In the genomic region with DNA sequence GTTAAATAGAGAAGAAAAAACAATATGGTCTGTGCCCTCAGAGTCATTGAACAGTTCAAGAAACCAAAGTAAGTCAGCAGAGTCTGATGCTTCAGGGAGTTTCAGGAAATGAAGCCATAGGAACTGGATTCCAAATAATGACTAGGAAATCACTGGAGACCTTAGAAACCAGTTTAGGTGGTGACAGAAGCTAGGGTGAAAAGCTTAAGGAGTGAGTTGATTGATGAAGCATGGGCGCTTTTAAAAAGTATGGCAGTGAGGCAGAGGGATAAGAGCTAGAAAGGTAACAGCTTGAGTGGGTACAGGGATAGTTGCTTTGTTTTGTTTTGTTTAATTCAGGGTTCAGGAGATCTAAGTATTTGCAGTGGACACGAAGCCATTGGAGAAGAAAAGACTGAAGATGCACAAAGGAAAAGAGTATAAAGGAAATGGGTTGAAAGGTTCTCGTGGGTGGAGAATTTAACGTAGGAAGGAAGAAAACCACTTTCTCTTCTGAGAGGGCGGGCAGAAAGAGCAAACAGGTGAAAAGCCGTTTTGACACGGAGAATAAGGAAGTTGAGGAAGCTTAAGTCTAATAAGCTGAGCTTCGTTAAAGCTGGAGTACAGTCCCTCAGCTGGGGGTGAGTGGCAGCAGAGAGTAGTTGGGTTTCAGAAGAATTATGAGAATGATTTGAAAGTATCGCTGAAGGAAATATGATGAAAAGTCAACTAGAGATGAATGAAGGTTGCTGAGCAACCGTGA, we compare ENCODE assay signal across 9 cellular contexts. TPM values are rescaled to one million over a fixed set of nuclear protein-coding genes. Genes with fewer than 3 reads are reported as not detected.
DNase-seq lines count a peak whose midpoint lies in the region; ATAC-seq and TF ChIP-seq lines count a peak whose summit lies in the region.
"Had no signal": no experiment of that assay in that cellular context is flagged by ENCODE, and none has a peak within 500 bp of the region (broad histone marks: within the 10 kb centered on the region; RNA-seq: fewer than 3 reads in every experiment).

No MANE protein-coding gene starts in this region.

- peaks cover 7% of the 10 kb centered on the region for H3K36me3 Mint-ChIP-seq in central memory CD8-positive, alpha-beta T cell (ENCODE audit: insufficient read depth)

- H4K20me1 ChIP-seq in OCI-LY1 (ENCODE audit: insufficient read depth, low read length) (no peaks in the 10 kb centered on the region), mammary epithelial cell (ENCODE audit: insufficient read depth, low read length) (no peaks in the 10 kb centered on the region)

- WGBS in mammary epithelial cell (ENCODE audit: low coverage, missing lambda C conversion rate) = 91% methylated on average over 10 of the region's 10 CpGs

- H2AFZ ChIP-seq in OCI-LY1 (ENCODE audit: low read length) (no peak overlapping the region), mammary epithelial cell (ENCODE audit: low read depth, low read length) (no peak overlapping the region)

- H3K4me2 ChIP-seq in OCI-LY1 (ENCODE audit: low read length) (peak overlapping the region; percentile 72), mammary epithelial cell (ENCODE audit: insufficient read depth, low read depth, low read length) (no peak overlapping the region)

- CTCF ChIA-PET in mammary epithelial cell (lab: Charles Lee; ENCODE audit: low non-redundant PET) = no interaction called here

- H3K9me3 ChIP-seq in OCI-LY1 (ENCODE audit: low read length) (no peaks in the 10 kb centered on the region), mammary epithelial cell (replicated peaks; ENCODE audit: insufficient read depth, low read length) (no peaks in the 10 kb centered on the region), vagina (no peaks in the 10 kb centered on the region)

- H3K4me3 ChIP-seq in OCI-LY1 (ENCODE audit: low read depth, low read length, poor library complexity, severe bottlenecking) (peak overlapping the region; percentile 49), mammary epithelial cell (replicated peaks in 1 of 3; ENCODE audit: insufficient read depth in 1 of 3, low read depth in 2 of 3, low read length in 3 of 3) (no peak overlapping the region), vagina (no peak overlapping the region)

- peaks cover 53% of the 10 kb centered on the region for H3K79me2 ChIP-seq in OCI-LY1 (ENCODE audit: insufficient read depth, low read length)
- H3K79me2 ChIP-seq in mammary epithelial cell (ENCODE audit: insufficient read depth, low read length) = peaks cover 41% of the 10 kb centered on the region

- H3K4me1 Mint-ChIP-seq in central memory CD8-positive, alpha-beta T cell = peaks cover 44% of the 10 kb centered on the region

- dilution Hi-C loops in mammary epithelial cell (cut with HindIII; ENCODE audit: low sequenced_read_pairs) = loop anchor here (10.0 kb wide), 1 partner anchor 400 kb away; no protein-coding TSS in a partner anchor

- in situ Hi-C loops in mammary epithelial cell (cut with MboI; ENCODE audit: low sequenced_read_pairs in 2 of 2) = no loop called here

- H3K27me3 ChIP-seq in OCI-LY1 (ENCODE audit: insufficient read depth, low read length) = no peaks in the 10 kb centered on the region
- no peaks in the 10 kb centered on the region for H3K27me3 ChIP-seq in mammary epithelial cell (ENCODE audit: insufficient read depth, low read length)
- H3K27me3 ChIP-seq in vagina = no peaks in the 10 kb centered on the region

- BruUV-seq in mammary epithelial cell (replicated peaks; lab: Mats Ljungman, UMichigan) = no TSS peak

- peak overlapping the region; percentile 86 for H3K27ac Mint-ChIP-seq in central memory CD8-positive, alpha-beta T cell (ENCODE audit: low read depth)

- H3K4me3 Mint-ChIP-seq in central memory CD8-positive, alpha-beta T cell = peak overlapping the region; percentile 77

- DNase-seq in central memory CD8-positive, alpha-beta T cell (ENCODE audit: low spot score in 2 of 2) = no peak
- DNase-seq in stimulated activated CD4-positive, alpha-beta T cell treated with anti-CD3 and anti-CD28 coated beads, Interleukin-4, amount 100 ng/mL, for 24 hours = peak; percentile 32
- DNase-seq in retina (no peak), mammary epithelial cell (no peak), DMS53 (lab: John Stamatoyannopoulos, UW) (no peak), vagina (ENCODE audit: extremely low spot score in 2 of 2) (no peak)
- DNase-seq: aorta had no signal

- H3K36me3 ChIP-seq in OCI-LY1 (ENCODE audit: insufficient read depth, low read length) (peaks cover 24% of the 10 kb centered on the region), mammary epithelial cell (ENCODE audit: insufficient read depth, low read length) (no peaks in the 10 kb centered on the region), vagina (no peaks in the 10 kb centered on the region)

- peak; percentile 43 for ATAC-seq in GM19043 (IDR thresholded peaks at IDR 0.05; ENCODE audit: low read depth, unreplicated experiment)
- peak; percentile 94 for ATAC-seq in central memory CD8-positive, alpha-beta T cell (replicated peaks; ENCODE audit: extremely low read depth, poor library complexity, severe bottlenecking)

- peaks cover 49% of the 10 kb centered on the region for H3K4me1 ChIP-seq in OCI-LY1 (ENCODE audit: insufficient read depth, low read length, severe bottlenecking)
- no peaks in the 10 kb centered on the region for H3K4me1 ChIP-seq in mammary epithelial cell (ENCODE audit: insufficient read depth, low read length)
- peaks cover 6% of the 10 kb centered on the region for H3K4me1 ChIP-seq in vagina

- no peak for TF ChIP-seq POLR2A in vagina (IDR thresholded peaks at IDR 0.05)

- no peaks in the 10 kb centered on the region for H3K27me3 Mint-ChIP-seq in central memory CD8-positive, alpha-beta T cell

- H3K27ac ChIP-seq in OCI-LY1 (ENCODE audit: low read depth, low read length, poor library complexity, severe bottlenecking) = peak overlapping the region; percentile 83
- H3K27ac ChIP-seq in mammary epithelial cell (ENCODE audit: insufficient read depth, low read depth, low read length) = no peak overlapping the region
- no peak overlapping the region for H3K27ac ChIP-seq in vagina

- H3F3A ChIP-seq in OCI-LY1 (ENCODE audit: insufficient read depth, low read length) = no peaks in the 10 kb centered on the region

- H3K9ac ChIP-seq in OCI-LY1 (ENCODE audit: low read length) (peak overlapping the region; percentile 41), mammary epithelial cell (ENCODE audit: insufficient read depth, low read length) (no peak overlapping the region)

- no peaks in the 10 kb centered on the region for H3K9me3 Mint-ChIP-seq in central memory CD8-positive, alpha-beta T cell

- H3K9me2 ChIP-seq in OCI-LY1 (ENCODE audit: low read depth, low read length) = no peaks in the 10 kb centered on the region

- intact Hi-C loops in mammary epithelial cell (cut with micrococcal nuclease) = no loop called here
- intact Hi-C loops in vagina (cut with DNase I) = no loop called here

- no peak for TF ChIP-seq CTCF in OCI-LY1 (IDR thresholded peaks at IDR 0.05; ENCODE audit: low read length)
- TF ChIP-seq CTCF in mammary epithelial cell (conservative IDR thresholded peaks at IDR 0.05 in 1 of 2, IDR thresholded peaks at IDR 0.05 in 1 of 2; ENCODE audit: extremely low read depth in 1 of 2, insufficient read depth in 1 of 2, low read depth in 1 of 2, low read length in 2 of 2) = no peak
- TF ChIP-seq CTCF in vagina (IDR thresholded peaks at IDR 0.05) = no peak

RNA-seq across cellular contexts. Expression of a gene that starts 14.8 kb away (rescaled TPM):
- total RNA-seq in mammary epithelial cell (10 to 100 TPM; 25.8 to 47.4 TPM), vagina (75.6 TPM)
- 47.4 TPM for polyA plus RNA-seq in mammary epithelial cell
- polyA minus RNA-seq in mammary epithelial cell = 63.5 TPM

RNA-seq across cellular contexts. Expression of a gene that starts 38.9 kb away (rescaled TPM):
- total RNA-seq in mammary epithelial cell = 10 to 100 TPM; 67.5 to 78.0 TPM
- polyA plus RNA-seq in mammary epithelial cell = 109 TPM
- 110 TPM for polyA minus RNA-seq in mammary epithelial cell
- total RNA-seq in vagina = 41.0 TPM
